ENCODE assay signal across 21 cellular contexts in genomic region chr17:76151896-76152454, GRCh38. TPM values are rescaled to one million over a fixed set of nuclear protein-coding genes. Genes with fewer than 3 reads are reported as not detected.
DNase-seq lines count a peak whose midpoint lies in the region; ATAC-seq and TF ChIP-seq lines count a peak whose summit lies in the region.
"Had no signal": no experiment of that assay in that cellular context is flagged by ENCODE, and none has a peak within 500 bp of the region (broad histone marks: within the 10 kb centered on the region; RNA-seq: fewer than 3 reads in every experiment).

No MANE protein-coding gene starts in this region.

- no peaks in the 10 kb centered on the region for H3K27me3 Mint-ChIP-seq in activated CD8-positive, alpha-beta memory T cell treated with anti-CD3 and anti-CD28 coated beads, Interleukin-2, amount 10 ng/mL, durations not matched to agents 7 days and 5 days
- no peaks in the 10 kb centered on the region for H3K27me3 Mint-ChIP-seq in activated CD8-positive, alpha-beta T cell treated with anti-CD3 and anti-CD28 coated beads for 36 hours
- no peaks in the 10 kb centered on the region for H3K27me3 Mint-ChIP-seq in stimulated activated naive CD8-positive, alpha-beta T cell treated with anti-CD3 and anti-CD28 coated beads, Interleukin-15, Interleukin-2, amounts not matched to agents 100 ng/mL and 50 ng/mL, for 24 hours

- H3K27ac Mint-ChIP-seq in activated CD8-positive, alpha-beta memory T cell treated with anti-CD3 and anti-CD28 coated beads, Interleukin-2, amount 10 ng/mL, durations not matched to agents 7 days and 5 days, result peak overlapping the region; percentile 10
- H3K27ac Mint-ChIP-seq in activated CD8-positive, alpha-beta T cell treated with anti-CD3 and anti-CD28 coated beads for 36 hours, result peak overlapping the region; percentile 78
- H3K27ac Mint-ChIP-seq in stimulated activated naive CD8-positive, alpha-beta T cell treated with anti-CD3 and anti-CD28 coated beads, Interleukin-15, Interleukin-2, amounts not matched to agents 100 ng/mL and 50 ng/mL, for 24 hours, result peak overlapping the region; percentile 21
- H3K27ac Mint-ChIP-seq: memory B cell, natural killer cell had no signal

- peaks cover 28% of the 10 kb centered on the region for H3K36me3 Mint-ChIP-seq in activated CD8-positive, alpha-beta memory T cell treated with anti-CD3 and anti-CD28 coated beads, Interleukin-2, amount 10 ng/mL, durations not matched to agents 7 days and 5 days
- peaks cover 47% of the 10 kb centered on the region for H3K36me3 Mint-ChIP-seq in activated CD8-positive, alpha-beta T cell treated with anti-CD3 and anti-CD28 coated beads for 36 hours (ENCODE audit: low read depth)
- peaks cover 20% of the 10 kb centered on the region for H3K36me3 Mint-ChIP-seq in stimulated activated naive CD8-positive, alpha-beta T cell treated with anti-CD3 and anti-CD28 coated beads, Interleukin-15, Interleukin-2, amounts not matched to agents 100 ng/mL and 50 ng/mL, for 24 hours (ENCODE audit: low read depth)
- H3K36me3 Mint-ChIP-seq: memory B cell, natural killer cell had no signal

- intact Hi-C loops in activated CD8-positive, alpha-beta T cell treated with anti-CD3 and anti-CD28 coated beads for 36 hours (cut with micrococcal nuclease), result no loop called here

- H3K4me1 Mint-ChIP-seq in activated CD8-positive, alpha-beta memory T cell treated with anti-CD3 and anti-CD28 coated beads, Interleukin-2, amount 10 ng/mL, durations not matched to agents 7 days and 5 days, result peaks cover 19% of the 10 kb centered on the region
- H3K4me1 Mint-ChIP-seq in activated CD8-positive, alpha-beta T cell treated with anti-CD3 and anti-CD28 coated beads for 36 hours (ENCODE audit: low read depth), result peaks cover 53% of the 10 kb centered on the region
- H3K4me1 Mint-ChIP-seq in stimulated activated naive CD8-positive, alpha-beta T cell treated with anti-CD3 and anti-CD28 coated beads, Interleukin-15, Interleukin-2, amounts not matched to agents 100 ng/mL and 50 ng/mL, for 24 hours (ENCODE audit: low read depth), result peaks cover 42% of the 10 kb centered on the region
- H3K4me1 Mint-ChIP-seq: memory B cell had no signal

- CTCF ChIA-PET in activated CD8-positive, alpha-beta memory T cell treated with anti-CD3 and anti-CD28 coated beads, Interleukin-2, amount 10 ng/mL, durations not matched to agents 7 days and 5 days (lab: Charles Lee), result interaction anchor here (0.6 to 3.0 kb wide), 4 partner anchors 16 to 193 kb away, joined by 3 to 13 read pairs (median 4); no protein-coding TSS in a partner anchor
- CTCF ChIA-PET in activated CD8-positive, alpha-beta T cell treated with anti-CD3 and anti-CD28 coated beads for 36 hours (lab: Charles Lee), result interaction anchor here (0.8 to 1.7 kb wide), 7 partner anchors 10 to 46 kb away, joined by 3 to 7 read pairs (median 3); no protein-coding TSS in a partner anchor

- H3K9me3 Mint-ChIP-seq in activated CD8-positive, alpha-beta memory T cell treated with anti-CD3 and anti-CD28 coated beads, Interleukin-2, amount 10 ng/mL, durations not matched to agents 7 days and 5 days (ENCODE audit: low read depth), result no peaks in the 10 kb centered on the region
- no peaks in the 10 kb centered on the region for H3K9me3 Mint-ChIP-seq in activated CD8-positive, alpha-beta T cell treated with anti-CD3 and anti-CD28 coated beads for 36 hours
- H3K9me3 Mint-ChIP-seq in stimulated activated naive CD8-positive, alpha-beta T cell treated with anti-CD3 and anti-CD28 coated beads, Interleukin-15, Interleukin-2, amounts not matched to agents 100 ng/mL and 50 ng/mL, for 24 hours, result no peaks in the 10 kb centered on the region
- H3K9me3 Mint-ChIP-seq: memory B cell, natural killer cell had no signal

- POLR2A ChIA-PET in activated CD8-positive, alpha-beta T cell treated with anti-CD3 and anti-CD28 coated beads for 36 hours (lab: Charles Lee), result interaction anchor here (1.2 to 2.8 kb wide), 7 partner anchors 10 to 120 kb away, joined by 3 to 17 read pairs (median 4); partner anchors contain the start of gene FOXJ1

- no peak overlapping the region for H3K4me3 Mint-ChIP-seq in activated CD8-positive, alpha-beta memory T cell treated with anti-CD3 and anti-CD28 coated beads, Interleukin-2, amount 10 ng/mL, durations not matched to agents 7 days and 5 days
- no peak overlapping the region for H3K4me3 Mint-ChIP-seq in activated CD8-positive, alpha-beta T cell treated with anti-CD3 and anti-CD28 coated beads for 36 hours
- H3K4me3 Mint-ChIP-seq in stimulated activated naive CD8-positive, alpha-beta T cell treated with anti-CD3 and anti-CD28 coated beads, Interleukin-15, Interleukin-2, amounts not matched to agents 100 ng/mL and 50 ng/mL, for 24 hours, result no peak overlapping the region
- H3K4me3 Mint-ChIP-seq: memory B cell, natural killer cell had no signal

- no peak for DNase-seq in activated CD8-positive, alpha-beta memory T cell treated with anti-CD3 and anti-CD28 coated beads, Interleukin-2, amount 10 ng/mL, durations not matched to agents 7 days and 5 days
- DNase-seq in activated CD8-positive, alpha-beta memory T cell treated with anti-CD3 and anti-CD28 coated beads, Interleukin-2, amount 50 U/mL, for 4 hours, result no peak
- no peak for DNase-seq in activated CD8-positive, alpha-beta T cell treated with anti-CD3 and anti-CD28 coated beads for 36 hours
- peak; percentile 60 for DNase-seq in central memory CD4-positive, alpha-beta T cell
- no peak for DNase-seq in NCI-H226
- DNase-seq: brain microvascular endothelial cell, dermis blood vessel endothelial cell, erythroblast, Kasumi-1, natural killer cell, NCI-H1092 treated with DMSO at 0.1 percent for 48 hours, ovary, stomach, SW 1271 had no signal

- no peak for ATAC-seq in activated CD8-positive, alpha-beta memory T cell treated with anti-CD3 and anti-CD28 coated beads, Interleukin-2, amount 10 ng/mL, durations not matched to agents 7 days and 5 days
- ATAC-seq in activated CD8-positive, alpha-beta T cell treated with anti-CD3 and anti-CD28 coated beads for 36 hours, result no peak
- ATAC-seq in GM19397 (IDR thresholded peaks at IDR 0.05; ENCODE audit: unreplicated experiment) (no peak), HG02884 (IDR thresholded peaks at IDR 0.05; ENCODE audit: unreplicated experiment) (no peak)
- ATAC-seq: natural killer cell, Right ventricle myocardium inferior, sciatic nerve had no signal

- no peak for TF ChIP-seq CTCF in activated CD8-positive, alpha-beta T cell treated with anti-CD3 and anti-CD28 coated beads for 36 hours (IDR thresholded peaks at IDR 0.05)

RNA-seq across cellular contexts. Expression of gene FOXJ1, which starts 10.9 kb away (rescaled TPM):
- under 1 TPM in 1 of 2 experiments, not detected in 1; 0.55 TPM for total RNA-seq in activated CD8-positive, alpha-beta memory T cell treated with anti-CD3 and anti-CD28 coated beads, Interleukin-2, amount 10 ng/mL, durations not matched to agents 7 days and 5 days
- 10 to 100 TPM; 11.1 to 11.6 TPM for total RNA-seq in activated CD8-positive, alpha-beta T cell treated with anti-CD3 and anti-CD28 coated beads for 36 hours
- total RNA-seq: dermis blood vessel endothelial cell, H4, Right ventricle myocardium inferior had no signal

RNA-seq across cellular contexts. Expression of gene EXOC7, which starts 48.4 kb away (rescaled TPM):
- 100 to 1,000 TPM; 132 to 137 TPM for total RNA-seq in activated CD8-positive, alpha-beta memory T cell treated with anti-CD3 and anti-CD28 coated beads, Interleukin-2, amount 10 ng/mL, durations not matched to agents 7 days and 5 days
- total RNA-seq in activated CD8-positive, alpha-beta T cell treated with anti-CD3 and anti-CD28 coated beads for 36 hours, result 10 to 100 TPM; 53.5 to 64.9 TPM

Comparison
In these comparisons a context has a peak if more than half of its experiments do, and no peak if none do; other contexts are left out.
1. H3K27ac Mint-ChIP-seq: peak in every context shown above with its lines; median percentile 78 in activated CD8-positive, alpha-beta T cell treated with anti-CD3 and anti-CD28 coated beads for 36 hours; 21 in stimulated activated naive CD8-positive, alpha-beta T cell treated with anti-CD3 and anti-CD28 coated beads, Interleukin-15, Interleukin-2, amounts not matched to agents 100 ng/mL and 50 ng/mL, for 24 hours; 10 in activated CD8-positive, alpha-beta memory T cell treated with anti-CD3 and anti-CD28 coated beads, Interleukin-2, amount 10 ng/mL, durations not matched to agents 7 days and 5 days.
2. RNA of gene FOXJ1, which starts 10.9 kb away (total RNA-seq): 11.1 to 11.6 TPM in activated CD8-positive, alpha-beta T cell treated with anti-CD3 and anti-CD28 coated beads for 36 hours; 0.55 TPM in activated CD8-positive, alpha-beta memory T cell treated with anti-CD3 and anti-CD28 coated beads, Interleukin-2, amount 10 ng/mL, durations not matched to agents 7 days and 5 days; every median in the first group is over 4 times any median in the second.